ENCODE assay signal across 1 cellular context in the genomic region with DNA sequence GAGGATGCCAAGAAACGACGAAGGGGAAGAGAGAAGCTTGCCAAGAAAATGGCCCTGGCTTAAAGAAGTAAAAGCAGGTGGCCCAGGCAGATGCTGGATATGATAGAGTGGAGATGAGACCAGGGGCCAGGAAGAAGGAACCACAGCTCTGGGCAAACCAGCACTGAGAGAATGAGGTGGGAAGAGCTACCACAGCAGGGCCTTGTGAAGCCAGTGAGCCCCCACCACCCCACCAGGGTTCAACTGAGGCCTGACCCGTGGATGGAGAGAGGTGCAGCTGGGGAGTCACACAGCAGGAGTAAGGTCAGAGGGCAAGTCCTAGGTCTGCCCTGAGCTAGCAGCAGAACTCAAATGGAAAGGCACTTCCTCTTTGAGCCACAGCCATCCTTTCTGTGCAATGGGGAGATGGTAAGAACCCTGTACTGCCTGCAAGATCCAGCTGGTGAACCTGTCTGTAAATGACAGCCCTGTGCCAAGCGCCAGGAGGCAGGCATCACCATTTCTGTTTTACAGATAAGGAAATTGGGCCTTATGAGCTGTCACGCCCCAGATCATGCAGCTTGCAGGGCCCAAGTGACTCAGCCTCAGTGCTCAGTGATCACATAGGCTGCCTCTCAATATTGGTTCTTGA.
TF ChIP-seq lines count a peak whose summit lies in the region.

No MANE protein-coding gene starts in this region.

TF ChIP-seq in K562, 482 proteins besides CTCF, POLR2A, EP300 and RAD21 (continued from another document and continues in another):
- TF ChIP-seq, protein P1, sequence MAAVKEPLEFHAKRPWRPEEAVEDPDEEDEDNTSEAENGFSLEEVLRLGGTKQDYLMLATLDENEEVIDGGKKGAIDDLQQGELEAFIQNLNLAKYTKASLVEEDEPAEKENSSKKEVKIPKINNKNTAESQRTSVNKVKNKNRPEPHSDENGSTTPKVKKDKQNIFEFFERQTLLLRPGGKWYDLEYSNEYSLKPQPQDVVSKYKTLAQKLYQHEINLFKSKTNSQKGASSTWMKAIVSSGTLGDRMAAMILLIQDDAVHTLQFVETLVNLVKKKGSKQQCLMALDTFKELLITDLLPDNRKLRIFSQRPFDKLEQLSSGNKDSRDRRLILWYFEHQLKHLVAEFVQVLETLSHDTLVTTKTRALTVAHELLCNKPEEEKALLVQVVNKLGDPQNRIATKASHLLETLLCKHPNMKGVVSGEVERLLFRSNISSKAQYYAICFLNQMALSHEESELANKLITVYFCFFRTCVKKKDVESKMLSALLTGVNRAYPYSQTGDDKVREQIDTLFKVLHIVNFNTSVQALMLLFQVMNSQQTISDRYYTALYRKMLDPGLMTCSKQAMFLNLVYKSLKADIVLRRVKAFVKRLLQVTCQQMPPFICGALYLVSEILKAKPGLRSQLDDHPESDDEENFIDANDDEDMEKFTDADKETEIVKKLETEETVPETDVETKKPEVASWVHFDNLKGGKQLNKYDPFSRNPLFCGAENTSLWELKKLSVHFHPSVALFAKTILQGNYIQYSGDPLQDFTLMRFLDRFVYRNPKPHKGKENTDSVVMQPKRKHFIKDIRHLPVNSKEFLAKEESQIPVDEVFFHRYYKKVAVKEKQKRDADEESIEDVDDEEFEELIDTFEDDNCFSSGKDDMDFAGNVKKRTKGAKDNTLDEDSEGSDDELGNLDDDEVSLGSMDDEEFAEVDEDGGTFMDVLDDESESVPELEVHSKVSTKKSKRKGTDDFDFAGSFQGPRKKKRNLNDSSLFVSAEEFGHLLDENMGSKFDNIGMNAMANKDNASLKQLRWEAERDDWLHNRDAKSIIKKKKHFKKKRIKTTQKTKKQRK (IDR thresholded peaks at IDR 0.05; ENCODE audit: borderline replicate concordance, low read depth, low read length): no peak
- TF ChIP-seq, protein P2, sequence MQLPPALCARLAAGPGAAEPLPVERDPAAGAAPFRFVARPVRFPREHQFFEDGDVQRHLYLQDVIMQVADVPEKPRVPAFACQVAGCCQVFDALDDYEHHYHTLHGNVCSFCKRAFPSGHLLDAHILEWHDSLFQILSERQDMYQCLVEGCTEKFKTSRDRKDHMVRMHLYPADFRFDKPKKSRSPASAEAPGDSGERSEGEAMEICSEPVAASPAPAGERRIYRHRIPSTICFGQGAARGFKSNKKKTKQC (CRISPR knock-in tag; IDR thresholded peaks at IDR 0.05): no peak
- TF ChIP-seq, protein P3, sequence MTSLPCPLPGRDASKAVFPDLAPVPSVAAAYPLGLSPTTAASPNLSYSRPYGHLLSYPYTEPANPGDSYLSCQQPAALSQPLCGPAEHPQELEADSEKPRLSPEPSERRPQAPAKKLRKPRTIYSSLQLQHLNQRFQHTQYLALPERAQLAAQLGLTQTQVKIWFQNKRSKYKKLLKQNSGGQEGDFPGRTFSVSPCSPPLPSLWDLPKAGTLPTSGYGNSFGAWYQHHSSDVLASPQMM (CRISPR knock-in tag; IDR thresholded peaks at IDR 0.05): no peak
- TF ChIP-seq ZKSCAN8 (CRISPR knock-in tag; IDR thresholded peaks at IDR 0.05) (no peak), CHD1 (IDR thresholded peaks at IDR 0.05; ENCODE audit: low read length) (no peak), NCOR1 (IDR thresholded peaks at IDR 0.05) (no peak), SMARCE1 (IDR thresholded peaks at IDR 0.05) (no peak), ERF (CRISPR knock-in tag; IDR thresholded peaks at IDR 0.05) (no peak), ZNF695 (CRISPR knock-in tag; IDR thresholded peaks at IDR 0.05) (no peak), TEAD2 (tag; IDR thresholded peaks at IDR 0.05) (no peak), MTA2 (IDR thresholded peaks at IDR 0.05; ENCODE audit: low read depth) (no peak), KLF1 (tag; IDR thresholded peaks at IDR 0.05) (0 out of 2 replicates have a peak, but pooled peaks have one; percentile 21), BDP1 (IDR thresholded peaks at IDR 0.05; ENCODE audit: insufficient read depth, insufficient read length) (no peak), ARID2 (IDR thresholded peaks at IDR 0.05) (no peak), ZFP1 (CRISPR knock-in tag; IDR thresholded peaks at IDR 0.05) (no peak), RCOR1 (IDR thresholded peaks at IDR 0.05; ENCODE audit: borderline replicate concordance in 1 of 2, low read depth in 2 of 2, low read length in 2 of 2) (0 out of 4 replicates have a peak, but pooled peaks of 1 of the 2 experiments have one; percentile 40), ZNF644 (tag; IDR thresholded peaks at IDR 0.05; ENCODE audit: low read depth) (no peak), SMAD1 (IDR thresholded peaks at IDR 0.05; ENCODE audit: low read depth, low read length, partially characterized antibody) (no peak), ZNF324 (CRISPR knock-in tag; IDR thresholded peaks at IDR 0.05) (no peak), NFE2L1 (tag; IDR thresholded peaks at IDR 0.05; ENCODE audit: borderline replicate concordance, low read depth) (no peak), BMI1 (IDR thresholded peaks at IDR 0.05; ENCODE audit: low read length) (no peak), ZNF696 (CRISPR knock-in tag; conservative IDR thresholded peaks at IDR 0.05) (no peak), TFAM (CRISPR knock-in tag; conservative IDR thresholded peaks at IDR 0.05) (no peak), CBFA2T3 (IDR thresholded peaks at IDR 0.05) (peak; percentile 65)
- TF ChIP-seq, protein P4, sequence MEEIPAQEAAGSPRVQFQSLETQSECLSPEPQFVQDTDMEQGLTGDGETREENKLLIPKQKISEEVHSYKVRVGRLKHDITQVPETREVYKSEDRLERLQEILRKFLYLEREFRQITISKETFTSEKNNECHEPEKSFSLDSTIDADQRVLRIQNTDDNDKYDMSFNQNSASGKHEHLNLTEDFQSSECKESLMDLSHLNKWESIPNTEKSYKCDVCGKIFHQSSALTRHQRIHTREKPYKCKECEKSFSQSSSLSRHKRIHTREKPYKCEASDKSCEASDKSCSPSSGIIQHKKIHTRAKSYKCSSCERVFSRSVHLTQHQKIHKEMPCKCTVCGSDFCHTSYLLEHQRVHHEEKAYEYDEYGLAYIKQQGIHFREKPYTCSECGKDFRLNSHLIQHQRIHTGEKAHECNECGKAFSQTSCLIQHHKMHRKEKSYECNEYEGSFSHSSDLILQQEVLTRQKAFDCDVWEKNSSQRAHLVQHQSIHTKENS (CRISPR knock-in tag; IDR thresholded peaks at IDR 0.05): no peak
- TF ChIP-seq, protein P5, sequence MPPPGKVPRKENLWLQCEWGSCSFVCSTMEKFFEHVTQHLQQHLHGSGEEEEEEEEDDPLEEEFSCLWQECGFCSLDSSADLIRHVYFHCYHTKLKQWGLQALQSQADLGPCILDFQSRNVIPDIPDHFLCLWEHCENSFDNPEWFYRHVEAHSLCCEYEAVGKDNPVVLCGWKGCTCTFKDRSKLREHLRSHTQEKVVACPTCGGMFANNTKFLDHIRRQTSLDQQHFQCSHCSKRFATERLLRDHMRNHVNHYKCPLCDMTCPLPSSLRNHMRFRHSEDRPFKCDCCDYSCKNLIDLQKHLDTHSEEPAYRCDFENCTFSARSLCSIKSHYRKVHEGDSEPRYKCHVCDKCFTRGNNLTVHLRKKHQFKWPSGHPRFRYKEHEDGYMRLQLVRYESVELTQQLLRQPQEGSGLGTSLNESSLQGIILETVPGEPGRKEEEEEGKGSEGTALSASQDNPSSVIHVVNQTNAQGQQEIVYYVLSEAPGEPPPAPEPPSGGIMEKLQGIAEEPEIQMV (tag; conservative IDR thresholded peaks at IDR 0.05; ENCODE audit: low read depth): no peak
- TF ChIP-seq, protein P6, sequence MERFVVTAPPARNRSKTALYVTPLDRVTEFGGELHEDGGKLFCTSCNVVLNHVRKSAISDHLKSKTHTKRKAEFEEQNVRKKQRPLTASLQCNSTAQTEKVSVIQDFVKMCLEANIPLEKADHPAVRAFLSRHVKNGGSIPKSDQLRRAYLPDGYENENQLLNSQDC (CRISPR knock-in tag; IDR thresholded peaks at IDR 0.05): no peak
- TF ChIP-seq, protein P7, sequence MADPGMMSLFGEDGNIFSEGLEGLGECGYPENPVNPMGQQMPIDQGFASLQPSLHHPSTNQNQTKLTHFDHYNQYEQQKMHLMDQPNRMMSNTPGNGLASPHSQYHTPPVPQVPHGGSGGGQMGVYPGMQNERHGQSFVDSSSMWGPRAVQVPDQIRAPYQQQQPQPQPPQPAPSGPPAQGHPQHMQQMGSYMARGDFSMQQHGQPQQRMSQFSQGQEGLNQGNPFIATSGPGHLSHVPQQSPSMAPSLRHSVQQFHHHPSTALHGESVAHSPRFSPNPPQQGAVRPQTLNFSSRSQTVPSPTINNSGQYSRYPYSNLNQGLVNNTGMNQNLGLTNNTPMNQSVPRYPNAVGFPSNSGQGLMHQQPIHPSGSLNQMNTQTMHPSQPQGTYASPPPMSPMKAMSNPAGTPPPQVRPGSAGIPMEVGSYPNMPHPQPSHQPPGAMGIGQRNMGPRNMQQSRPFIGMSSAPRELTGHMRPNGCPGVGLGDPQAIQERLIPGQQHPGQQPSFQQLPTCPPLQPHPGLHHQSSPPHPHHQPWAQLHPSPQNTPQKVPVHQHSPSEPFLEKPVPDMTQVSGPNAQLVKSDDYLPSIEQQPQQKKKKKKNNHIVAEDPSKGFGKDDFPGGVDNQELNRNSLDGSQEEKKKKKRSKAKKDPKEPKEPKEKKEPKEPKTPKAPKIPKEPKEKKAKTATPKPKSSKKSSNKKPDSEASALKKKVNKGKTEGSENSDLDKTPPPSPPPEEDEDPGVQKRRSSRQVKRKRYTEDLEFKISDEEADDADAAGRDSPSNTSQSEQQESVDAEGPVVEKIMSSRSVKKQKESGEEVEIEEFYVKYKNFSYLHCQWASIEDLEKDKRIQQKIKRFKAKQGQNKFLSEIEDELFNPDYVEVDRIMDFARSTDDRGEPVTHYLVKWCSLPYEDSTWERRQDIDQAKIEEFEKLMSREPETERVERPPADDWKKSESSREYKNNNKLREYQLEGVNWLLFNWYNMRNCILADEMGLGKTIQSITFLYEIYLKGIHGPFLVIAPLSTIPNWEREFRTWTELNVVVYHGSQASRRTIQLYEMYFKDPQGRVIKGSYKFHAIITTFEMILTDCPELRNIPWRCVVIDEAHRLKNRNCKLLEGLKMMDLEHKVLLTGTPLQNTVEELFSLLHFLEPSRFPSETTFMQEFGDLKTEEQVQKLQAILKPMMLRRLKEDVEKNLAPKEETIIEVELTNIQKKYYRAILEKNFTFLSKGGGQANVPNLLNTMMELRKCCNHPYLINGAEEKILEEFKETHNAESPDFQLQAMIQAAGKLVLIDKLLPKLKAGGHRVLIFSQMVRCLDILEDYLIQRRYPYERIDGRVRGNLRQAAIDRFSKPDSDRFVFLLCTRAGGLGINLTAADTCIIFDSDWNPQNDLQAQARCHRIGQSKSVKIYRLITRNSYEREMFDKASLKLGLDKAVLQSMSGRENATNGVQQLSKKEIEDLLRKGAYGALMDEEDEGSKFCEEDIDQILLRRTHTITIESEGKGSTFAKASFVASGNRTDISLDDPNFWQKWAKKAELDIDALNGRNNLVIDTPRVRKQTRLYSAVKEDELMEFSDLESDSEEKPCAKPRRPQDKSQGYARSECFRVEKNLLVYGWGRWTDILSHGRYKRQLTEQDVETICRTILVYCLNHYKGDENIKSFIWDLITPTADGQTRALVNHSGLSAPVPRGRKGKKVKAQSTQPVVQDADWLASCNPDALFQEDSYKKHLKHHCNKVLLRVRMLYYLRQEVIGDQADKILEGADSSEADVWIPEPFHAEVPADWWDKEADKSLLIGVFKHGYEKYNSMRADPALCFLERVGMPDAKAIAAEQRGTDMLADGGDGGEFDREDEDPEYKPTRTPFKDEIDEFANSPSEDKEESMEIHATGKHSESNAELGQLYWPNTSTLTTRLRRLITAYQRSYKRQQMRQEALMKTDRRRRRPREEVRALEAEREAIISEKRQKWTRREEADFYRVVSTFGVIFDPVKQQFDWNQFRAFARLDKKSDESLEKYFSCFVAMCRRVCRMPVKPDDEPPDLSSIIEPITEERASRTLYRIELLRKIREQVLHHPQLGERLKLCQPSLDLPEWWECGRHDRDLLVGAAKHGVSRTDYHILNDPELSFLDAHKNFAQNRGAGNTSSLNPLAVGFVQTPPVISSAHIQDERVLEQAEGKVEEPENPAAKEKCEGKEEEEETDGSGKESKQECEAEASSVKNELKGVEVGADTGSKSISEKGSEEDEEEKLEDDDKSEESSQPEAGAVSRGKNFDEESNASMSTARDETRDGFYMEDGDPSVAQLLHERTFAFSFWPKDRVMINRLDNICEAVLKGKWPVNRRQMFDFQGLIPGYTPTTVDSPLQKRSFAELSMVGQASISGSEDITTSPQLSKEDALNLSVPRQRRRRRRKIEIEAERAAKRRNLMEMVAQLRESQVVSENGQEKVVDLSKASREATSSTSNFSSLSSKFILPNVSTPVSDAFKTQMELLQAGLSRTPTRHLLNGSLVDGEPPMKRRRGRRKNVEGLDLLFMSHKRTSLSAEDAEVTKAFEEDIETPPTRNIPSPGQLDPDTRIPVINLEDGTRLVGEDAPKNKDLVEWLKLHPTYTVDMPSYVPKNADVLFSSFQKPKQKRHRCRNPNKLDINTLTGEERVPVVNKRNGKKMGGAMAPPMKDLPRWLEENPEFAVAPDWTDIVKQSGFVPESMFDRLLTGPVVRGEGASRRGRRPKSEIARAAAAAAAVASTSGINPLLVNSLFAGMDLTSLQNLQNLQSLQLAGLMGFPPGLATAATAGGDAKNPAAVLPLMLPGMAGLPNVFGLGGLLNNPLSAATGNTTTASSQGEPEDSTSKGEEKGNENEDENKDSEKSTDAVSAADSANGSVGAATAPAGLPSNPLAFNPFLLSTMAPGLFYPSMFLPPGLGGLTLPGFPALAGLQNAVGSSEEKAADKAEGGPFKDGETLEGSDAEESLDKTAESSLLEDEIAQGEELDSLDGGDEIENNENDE (IDR thresholded peaks at IDR 0.05; ENCODE audit: low read depth, low read length): no peak
- TF ChIP-seq, protein P8, sequence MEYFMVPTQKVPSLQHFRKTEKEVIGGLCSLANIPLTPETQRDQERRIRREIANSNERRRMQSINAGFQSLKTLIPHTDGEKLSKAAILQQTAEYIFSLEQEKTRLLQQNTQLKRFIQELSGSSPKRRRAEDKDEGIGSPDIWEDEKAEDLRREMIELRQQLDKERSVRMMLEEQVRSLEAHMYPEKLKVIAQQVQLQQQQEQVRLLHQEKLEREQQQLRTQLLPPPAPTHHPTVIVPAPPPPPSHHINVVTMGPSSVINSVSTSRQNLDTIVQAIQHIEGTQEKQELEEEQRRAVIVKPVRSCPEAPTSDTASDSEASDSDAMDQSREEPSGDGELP (CRISPR knock-in tag; IDR thresholded peaks at IDR 0.05; ENCODE audit: borderline replicate concordance): peak; percentile 71
- TF ChIP-seq, protein P9, sequence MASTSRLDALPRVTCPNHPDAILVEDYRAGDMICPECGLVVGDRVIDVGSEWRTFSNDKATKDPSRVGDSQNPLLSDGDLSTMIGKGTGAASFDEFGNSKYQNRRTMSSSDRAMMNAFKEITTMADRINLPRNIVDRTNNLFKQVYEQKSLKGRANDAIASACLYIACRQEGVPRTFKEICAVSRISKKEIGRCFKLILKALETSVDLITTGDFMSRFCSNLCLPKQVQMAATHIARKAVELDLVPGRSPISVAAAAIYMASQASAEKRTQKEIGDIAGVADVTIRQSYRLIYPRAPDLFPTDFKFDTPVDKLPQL (IDR thresholded peaks at IDR 0.05; ENCODE audit: extremely low read depth, insufficient read length): no peak
